ENCODE assay signal across 16 cellular contexts in genomic region chr7:6889252-6889812, GRCh38.
DNase-seq lines count a peak whose midpoint lies in the region; ATAC-seq, FAIRE-seq and TF ChIP-seq lines count a peak whose summit lies in the region.
"Had no signal": no experiment of that assay in that cellular context is flagged by ENCODE, and none has a peak within 500 bp of the region (broad histone marks: within the 10 kb centered on the region; RNA-seq: fewer than 3 reads in every experiment).

No MANE protein-coding gene starts in this region.

- TF ChIP-seq POLR2A in GM12891 (IDR thresholded peaks at IDR 0.05; ENCODE audit: low read depth, low read length), result no peak

- peaks cover 0 to 25% of the 10 kb centered on the region in 2 experiments for H3K27me3 ChIP-seq in mesenchymal stem cell (ENCODE audit: control insufficient read depth in 1 of 2, insufficient read depth in 1 of 2, low read length in 2 of 2)

- H3K4ac ChIP-seq in mesenchymal stem cell (ENCODE audit: low read depth in 1 of 2, low read length in 2 of 2), result no peak overlapping the region

- H3K4me3 ChIP-seq in HEK293 (ENCODE audit: low read depth, low read length), result no peak overlapping the region
- H3K4me3 ChIP-seq in mesenchymal stem cell (ENCODE audit: insufficient read depth in 1 of 2, low read depth in 1 of 2, low read length in 2 of 2), result no peak overlapping the region
- H3K4me3 ChIP-seq: A549 had no signal

- peak overlapping the region; percentile 89 for H4K91ac ChIP-seq in mesenchymal stem cell (ENCODE audit: low read length)

- DNase-seq in GM12891 (ENCODE audit: insufficient read length, low spot score), result no peak
- no peak for DNase-seq in mesenchymal stem cell
- DNase-seq in urothelium cell line (ENCODE audit: low spot score), result no peak
- DNase-seq in AG08396 (ENCODE audit: low spot score), result no peak
- no peak for DNase-seq in stimulated activated naive B cell treated with anti-CD40 and anti-IgM and Interleukin-4, amounts not matched to agents 10 μg/mL and 1 μg/mL and 100 μg/mL, for 72 hours
- DNase-seq: CD4-positive, CD25-positive, alpha-beta regulatory T cell; DMS53; GF-D8; H7; HFFc6; IMR-90; KG1 had no signal

- H3K36me3 ChIP-seq in HEK293 (ENCODE audit: control insufficient read depth in 2 of 2, insufficient read depth in 1 of 2, low read length in 2 of 2) (no peaks in the 10 kb centered on the region), mesenchymal stem cell (ENCODE audit: control insufficient read depth in 1 of 2, insufficient read depth in 2 of 2, low read depth in 1 of 2, low read length in 2 of 2) (no peaks in the 10 kb centered on the region)

- POLR2A ChIA-PET in HEK293 (lab: Yijun Ruan, JAX), result no interaction called here

- WGBS in mesenchymal stem cell, result 75% methylated on average over 7 of the region's 8 CpGs

- FAIRE-seq in GM12891 (lab: Jason Lieb, UNC) (peak; percentile 84), urothelium cell line (lab: Jason Lieb, UNC) (peak; percentile 100)
- FAIRE-seq: A549 had no signal

- H2BK12ac ChIP-seq in mesenchymal stem cell (ENCODE audit: low read length in 2 of 2), result no peak overlapping the region

- no peaks in the 10 kb centered on the region for H3K9me3 ChIP-seq in HEK293 (ENCODE audit: control insufficient read depth, insufficient read depth, low read depth, low read length)
- H3K9me3 ChIP-seq in mesenchymal stem cell (ENCODE audit: control insufficient read depth, low read length), result no peaks in the 10 kb centered on the region
- H3K9me3 ChIP-seq: A549 had no signal

- ATAC-seq in GM18517 (IDR thresholded peaks at IDR 0.05; ENCODE audit: unreplicated experiment), result no peak
- ATAC-seq in stimulated activated naive B cell treated with anti-CD40 and anti-IgM and Interleukin-4, amounts not matched to agents 10 μg/mL and 1 μg/mL and 100 μg/mL, for 72 hours (replicated peaks), result no peak
- ATAC-seq: A549 had no signal

- H2BK5ac ChIP-seq in mesenchymal stem cell (ENCODE audit: low read depth, low read length, poor library complexity, severe bottlenecking), result no peak overlapping the region

- H3K23ac ChIP-seq in mesenchymal stem cell (ENCODE audit: low read length in 2 of 2), result no peak overlapping the region

- H3K18ac ChIP-seq in mesenchymal stem cell (ENCODE audit: low read depth in 1 of 2, low read length in 2 of 2), result no peak overlapping the region

- H3K27me3 Mint-ChIP-seq in stimulated activated naive B cell treated with anti-CD40 and anti-IgM and Interleukin-4, amounts not matched to agents 10 μg/mL and 1 μg/mL and 100 μg/mL, for 72 hours, result peaks cover 10 to 11% of the 10 kb centered on the region in 2 donors

- TF ChIP-seq CTCF in HEK293 (tag by site-specific recombination; IDR thresholded peaks at IDR 0.05), result no peak

- H3K14ac ChIP-seq in mesenchymal stem cell (ENCODE audit: low read length in 2 of 2), result no peak overlapping the region

- no peak overlapping the region for H2AK5ac ChIP-seq in mesenchymal stem cell (ENCODE audit: low read length, severe bottlenecking)

- H3K36me3 Mint-ChIP-seq in stimulated activated naive B cell treated with anti-CD40 and anti-IgM and Interleukin-4, amounts not matched to agents 10 μg/mL and 1 μg/mL and 100 μg/mL, for 72 hours, result no peaks in the 10 kb centered on the region
- H3K36me3 Mint-ChIP-seq: CD4-positive, CD25-positive, alpha-beta regulatory T cell had no signal

- H3K9ac ChIP-seq in mesenchymal stem cell (ENCODE audit: low read length), result no peak overlapping the region

- no peak overlapping the region for H3K27ac Mint-ChIP-seq in stimulated activated naive B cell treated with anti-CD40 and anti-IgM and Interleukin-4, amounts not matched to agents 10 μg/mL and 1 μg/mL and 100 μg/mL, for 72 hours
- H3K27ac Mint-ChIP-seq: HFFc6 had no signal

- no peak overlapping the region for H4K8ac ChIP-seq in mesenchymal stem cell (ENCODE audit: low read length)

- H3K27ac ChIP-seq in HEK293 (ENCODE audit: extremely low read depth, low read depth, low read length) (no peak overlapping the region), mesenchymal stem cell (ENCODE audit: low read length, poor library complexity, severe bottlenecking) (no peak overlapping the region)
- H3K27ac ChIP-seq: A549, HL-60 had no signal

- no peak overlapping the region for H3K4me2 ChIP-seq in mesenchymal stem cell (ENCODE audit: low read length, poor library complexity, severe bottlenecking)
- H3K4me2 ChIP-seq: A549 had no signal

- H3K4me1 ChIP-seq in HEK293 (ENCODE audit: control insufficient read depth, insufficient read depth, low read length) (no peaks in the 10 kb centered on the region), mesenchymal stem cell (ENCODE audit: control insufficient read depth, insufficient read depth, low read depth, low read length) (no peaks in the 10 kb centered on the region)
- H3K4me1 ChIP-seq: A549 had no signal

- H2AFZ ChIP-seq in mesenchymal stem cell (ENCODE audit: low read depth, low read length), result no peak overlapping the region

- CTCF ChIA-PET in HEK293 (lab: Yijun Ruan, JAX), result interaction anchor here (0.6 kb wide), 1 partner anchor 372 kb away, joined by 3 read pairs; no protein-coding TSS in a partner anchor

- peaks cover 0 to 4% of the 10 kb centered on the region in 2 donors for H3K4me1 Mint-ChIP-seq in stimulated activated naive B cell treated with anti-CD40 and anti-IgM and Interleukin-4, amounts not matched to agents 10 μg/mL and 1 μg/mL and 100 μg/mL, for 72 hours
- H3K4me1 Mint-ChIP-seq: CD4-positive, CD25-positive, alpha-beta regulatory T cell had no signal

- H2BK120ac ChIP-seq in mesenchymal stem cell (ENCODE audit: low read depth, low read length), result no peak overlapping the region

- H2BK15ac ChIP-seq in mesenchymal stem cell (ENCODE audit: low read depth, poor library complexity, severe bottlenecking), result no peak overlapping the region

- no peak overlapping the region for H3K4me3 Mint-ChIP-seq in stimulated activated naive B cell treated with anti-CD40 and anti-IgM and Interleukin-4, amounts not matched to agents 10 μg/mL and 1 μg/mL and 100 μg/mL, for 72 hours
- H3K4me3 Mint-ChIP-seq: CD4-positive, CD25-positive, alpha-beta regulatory T cell had no signal

- H3K79me1 ChIP-seq in mesenchymal stem cell (replicated peaks; ENCODE audit: low read length, poor library complexity, severe bottlenecking), result no peaks in the 10 kb centered on the region

- peaks cover 0 to 1% of the 10 kb centered on the region in 2 donors for H3K9me3 Mint-ChIP-seq in stimulated activated naive B cell treated with anti-CD40 and anti-IgM and Interleukin-4, amounts not matched to agents 10 μg/mL and 1 μg/mL and 100 μg/mL, for 72 hours
- H3K9me3 Mint-ChIP-seq: HFFc6 had no signal

TF ChIP-seq in GM12891, 5 proteins besides CTCF, POLR2A, EP300 and RAD21:
- no peak for TF ChIP-seq TAF1 (IDR thresholded peaks at IDR 0.05; ENCODE audit: low read depth, low read length)
- no peak for TF ChIP-seq POLR2AphosphoS5 (IDR thresholded peaks at IDR 0.05; ENCODE audit: low read depth, low read length)
- TF ChIP-seq PAX5 (IDR thresholded peaks at IDR 0.05; ENCODE audit: insufficient read depth, low read length, severe bottlenecking), result no peak
- no peak for TF ChIP-seq POU2F2 (IDR thresholded peaks at IDR 0.05; ENCODE audit: low read depth, low read length)
- TF ChIP-seq SPI1 (IDR thresholded peaks at IDR 0.05; ENCODE audit: low read depth, low read length), result no peak

TF ChIP-seq in HEK293, 187 proteins besides CTCF, POLR2A, EP300 and RAD21 (continues in another document):
- TF ChIP-seq ZXDB (tag by site-specific recombination; IDR thresholded peaks at IDR 0.05), result no peak
- TF ChIP-seq, protein P1, sequence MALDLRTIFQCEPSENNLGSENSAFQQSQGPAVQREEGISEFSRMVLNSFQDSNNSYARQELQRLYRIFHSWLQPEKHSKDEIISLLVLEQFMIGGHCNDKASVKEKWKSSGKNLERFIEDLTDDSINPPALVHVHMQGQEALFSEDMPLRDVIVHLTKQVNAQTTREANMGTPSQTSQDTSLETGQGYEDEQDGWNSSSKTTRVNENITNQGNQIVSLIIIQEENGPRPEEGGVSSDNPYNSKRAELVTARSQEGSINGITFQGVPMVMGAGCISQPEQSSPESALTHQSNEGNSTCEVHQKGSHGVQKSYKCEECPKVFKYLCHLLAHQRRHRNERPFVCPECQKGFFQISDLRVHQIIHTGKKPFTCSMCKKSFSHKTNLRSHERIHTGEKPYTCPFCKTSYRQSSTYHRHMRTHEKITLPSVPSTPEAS (tag by site-specific recombination; IDR thresholded peaks at IDR 0.05), result peak; percentile 98
- TF ChIP-seq IKZF3 (tag by site-specific recombination; IDR thresholded peaks at IDR 0.05), result no peak
- TF ChIP-seq, protein P2, sequence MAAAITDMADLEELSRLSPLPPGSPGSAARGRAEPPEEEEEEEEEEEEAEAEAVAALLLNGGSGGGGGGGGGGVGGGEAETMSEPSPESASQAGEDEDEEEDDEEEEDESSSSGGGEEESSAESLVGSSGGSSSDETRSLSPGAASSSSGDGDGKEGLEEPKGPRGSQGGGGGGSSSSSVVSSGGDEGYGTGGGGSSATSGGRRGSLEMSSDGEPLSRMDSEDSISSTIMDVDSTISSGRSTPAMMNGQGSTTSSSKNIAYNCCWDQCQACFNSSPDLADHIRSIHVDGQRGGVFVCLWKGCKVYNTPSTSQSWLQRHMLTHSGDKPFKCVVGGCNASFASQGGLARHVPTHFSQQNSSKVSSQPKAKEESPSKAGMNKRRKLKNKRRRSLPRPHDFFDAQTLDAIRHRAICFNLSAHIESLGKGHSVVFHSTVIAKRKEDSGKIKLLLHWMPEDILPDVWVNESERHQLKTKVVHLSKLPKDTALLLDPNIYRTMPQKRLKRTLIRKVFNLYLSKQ (tag by site-specific recombination; IDR thresholded peaks at IDR 0.05; ENCODE audit: borderline replicate concordance), result no peak
- TF ChIP-seq REPIN1 (tag by site-specific recombination; IDR thresholded peaks at IDR 0.05; ENCODE audit: low read depth), result no peak
- TF ChIP-seq, protein P3, sequence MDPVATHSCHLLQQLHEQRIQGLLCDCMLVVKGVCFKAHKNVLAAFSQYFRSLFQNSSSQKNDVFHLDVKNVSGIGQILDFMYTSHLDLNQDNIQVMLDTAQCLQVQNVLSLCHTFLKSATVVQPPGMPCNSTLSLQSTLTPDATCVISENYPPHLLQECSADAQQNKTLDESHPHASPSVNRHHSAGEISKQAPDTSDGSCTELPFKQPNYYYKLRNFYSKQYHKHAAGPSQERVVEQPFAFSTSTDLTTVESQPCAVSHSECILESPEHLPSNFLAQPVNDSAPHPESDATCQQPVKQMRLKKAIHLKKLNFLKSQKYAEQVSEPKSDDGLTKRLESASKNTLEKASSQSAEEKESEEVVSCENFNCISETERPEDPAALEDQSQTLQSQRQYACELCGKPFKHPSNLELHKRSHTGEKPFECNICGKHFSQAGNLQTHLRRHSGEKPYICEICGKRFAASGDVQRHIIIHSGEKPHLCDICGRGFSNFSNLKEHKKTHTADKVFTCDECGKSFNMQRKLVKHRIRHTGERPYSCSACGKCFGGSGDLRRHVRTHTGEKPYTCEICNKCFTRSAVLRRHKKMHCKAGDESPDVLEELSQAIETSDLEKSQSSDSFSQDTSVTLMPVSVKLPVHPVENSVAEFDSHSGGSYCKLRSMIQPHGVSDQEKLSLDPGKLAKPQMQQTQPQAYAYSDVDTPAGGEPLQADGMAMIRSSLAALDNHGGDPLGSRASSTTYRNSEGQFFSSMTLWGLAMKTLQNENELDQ (tag by site-specific recombination; IDR thresholded peaks at IDR 0.05; ENCODE audit: low read depth), result no peak
- TF ChIP-seq SETDB1 (IDR thresholded peaks at IDR 0.05; ENCODE audit: insufficient read length, low read length), result no peak
